ENCODE assay signal across 18 cellular contexts in genomic region chr20:40880063-40880715, GRCh38.
A peak's percentile ranks its signal among the peaks of the same experiment; 100 is the strongest.
DNase-seq lines count a peak whose midpoint lies in the region; ATAC-seq and TF ChIP-seq lines count a peak whose summit lies in the region.
"Had no signal": no experiment of that assay in that cellular context is flagged by ENCODE, and none has a peak within 500 bp of the region (broad histone marks: within the 10 kb centered on the region; RNA-seq: fewer than 3 reads in every experiment).

No MANE protein-coding gene starts in this region.

- no peaks in the 10 kb centered on the region for H3K27me3 Mint-ChIP-seq in stimulated activated memory B cell treated with anti-CD40 and anti-IgM and Interleukin-4, amounts not matched to agents 10 μg/mL and 1 μg/mL and 100 μg/mL, for 72 hours
- no peaks in the 10 kb centered on the region for H3K27me3 Mint-ChIP-seq in stimulated activated naive CD8-positive, alpha-beta T cell treated with anti-CD3 and anti-CD28 coated beads, Interleukin-15, amount 100 ng/mL, for 72 hours
- H3K27me3 Mint-ChIP-seq: activated naive CD8-positive, alpha-beta T cell had no signal

- H3K4me3 Mint-ChIP-seq in stimulated activated memory B cell treated with anti-CD40 and anti-IgM and Interleukin-4, amounts not matched to agents 10 μg/mL and 1 μg/mL and 100 μg/mL, for 72 hours, result no peak overlapping the region
- no peak overlapping the region for H3K4me3 Mint-ChIP-seq in stimulated activated naive CD8-positive, alpha-beta T cell treated with anti-CD3 and anti-CD28 coated beads, Interleukin-15, amount 100 ng/mL, for 72 hours
- H3K4me3 Mint-ChIP-seq: activated naive CD8-positive, alpha-beta T cell; nephron had no signal

- H3K27me3 ChIP-seq in HCT116 (ENCODE audit: insufficient read depth, low read length) (no peaks in the 10 kb centered on the region), OCI-LY1 (ENCODE audit: insufficient read depth, low read length) (no peaks in the 10 kb centered on the region), esophagus squamous epithelium (no peaks in the 10 kb centered on the region)

- TF ChIP-seq RAD21 in HCT116 (IDR thresholded peaks at IDR 0.05; ENCODE audit: low read depth), result no peak

- 12 to 38% methylated on average over 2 to 3 of the region's 3 CpGs for WGBS in esophagus squamous epithelium, 2 donors

- H3K36me3 ChIP-seq in HCT116 (ENCODE audit: control insufficient read depth in 1 of 2, insufficient read depth in 2 of 2, low read length in 2 of 2) (no peaks in the 10 kb centered on the region), OCI-LY1 (ENCODE audit: insufficient read depth, low read length) (no peaks in the 10 kb centered on the region), esophagus squamous epithelium (no peaks in the 10 kb centered on the region)
- H3K36me3 ChIP-seq: esophagus muscularis mucosa, lower lobe of right lung, SJCRH30 had no signal

- intact Hi-C loops in HCT116 (cut with micrococcal nuclease), result no loop called here
- intact Hi-C loops in esophagus squamous epithelium (cut with DNase I), result no loop called here

- RAD21 ChIA-PET in HCT116 (lab: Charles Lee; ENCODE audit: low non-redundant PET in 1 of 2, low total read pairs in 2 of 2, uncharacterized antibody in 2 of 2, unreplicated experiment in 2 of 2), result no interaction called here

- H3K9ac ChIP-seq in HCT116 (ENCODE audit: low read length), result no peak overlapping the region
- no peak overlapping the region for H3K9ac ChIP-seq in OCI-LY1 (ENCODE audit: low read length)

- H3K4me1 Mint-ChIP-seq in stimulated activated memory B cell treated with anti-CD40 and anti-IgM and Interleukin-4, amounts not matched to agents 10 μg/mL and 1 μg/mL and 100 μg/mL, for 72 hours, result no peaks in the 10 kb centered on the region
- H3K4me1 Mint-ChIP-seq in stimulated activated naive CD8-positive, alpha-beta T cell treated with anti-CD3 and anti-CD28 coated beads, Interleukin-15, amount 100 ng/mL, for 72 hours, result peaks cover 22% of the 10 kb centered on the region

- POLR2A ChIA-PET in HCT116 (lab: Charles Lee), result no interaction called here

- no peaks in the 10 kb centered on the region for H3F3A ChIP-seq in OCI-LY1 (ENCODE audit: insufficient read depth, low read length)

- no TSS peak for BruUV-seq in HCT116 (replicated peaks; lab: Mats Ljungman, UMichigan)

- no peak overlapping the region for H3K4me3 ChIP-seq in HCT116 (replicated peaks in 1 of 2; ENCODE audit: low read depth in 1 of 2, low read length in 2 of 2)
- no peak overlapping the region for H3K4me3 ChIP-seq in OCI-LY1 (ENCODE audit: low read depth, low read length, poor library complexity, severe bottlenecking)
- H3K4me3 ChIP-seq in esophagus squamous epithelium, result no peak overlapping the region
- H3K4me3 ChIP-seq: esophagus muscularis mucosa, lower lobe of right lung, SJCRH30 had no signal

- no peak for TF ChIP-seq POLR2A in HCT116 (IDR thresholded peaks at IDR 0.05; ENCODE audit: borderline replicate concordance, extremely low read depth, insufficient read depth, insufficient read length)
- TF ChIP-seq POLR2A in esophagus squamous epithelium (IDR thresholded peaks at IDR 0.05), result no peak

- H3K9me3 ChIP-seq in HCT116 (ENCODE audit: control insufficient read depth in 1 of 2, insufficient read depth in 1 of 2, low read depth in 1 of 2, low read length in 2 of 2) (no peaks in the 10 kb centered on the region), OCI-LY1 (ENCODE audit: low read length) (0 out of 2 replicates have a peak, but pooled peaks cover 5% of the 10 kb centered on the region), esophagus squamous epithelium (no peaks in the 10 kb centered on the region)
- H3K9me3 ChIP-seq: SJCRH30 had no signal

- H3K27ac Mint-ChIP-seq in stimulated activated memory B cell treated with anti-CD40 and anti-IgM and Interleukin-4, amounts not matched to agents 10 μg/mL and 1 μg/mL and 100 μg/mL, for 72 hours, result no peak overlapping the region
- no peak overlapping the region for H3K27ac Mint-ChIP-seq in stimulated activated naive CD8-positive, alpha-beta T cell treated with anti-CD3 and anti-CD28 coated beads, Interleukin-15, amount 100 ng/mL, for 72 hours
- H3K27ac Mint-ChIP-seq: activated naive CD8-positive, alpha-beta T cell; nephron had no signal

- no peaks in the 10 kb centered on the region for H4K20me1 ChIP-seq in HCT116 (ENCODE audit: insufficient read depth)
- no peaks in the 10 kb centered on the region for H4K20me1 ChIP-seq in OCI-LY1 (ENCODE audit: insufficient read depth, low read length)

- peak; percentile 69; the same call in 1 of the 2 replicates for ATAC-seq in HCT116
- ATAC-seq in stimulated activated memory B cell treated with anti-CD40 and anti-IgM and Interleukin-4, amounts not matched to agents 10 μg/mL and 1 μg/mL and 100 μg/mL, for 72 hours, result no peak
- ATAC-seq in stimulated activated naive CD8-positive, alpha-beta T cell treated with anti-CD3 and anti-CD28 coated beads, Interleukin-15, amount 100 ng/mL, for 72 hours, result no peak
- ATAC-seq: lower lobe of right lung, sciatic nerve had no signal

- peaks cover 8% of the 10 kb centered on the region for H3K9me3 Mint-ChIP-seq in stimulated activated memory B cell treated with anti-CD40 and anti-IgM and Interleukin-4, amounts not matched to agents 10 μg/mL and 1 μg/mL and 100 μg/mL, for 72 hours
- H3K9me3 Mint-ChIP-seq in stimulated activated naive CD8-positive, alpha-beta T cell treated with anti-CD3 and anti-CD28 coated beads, Interleukin-15, amount 100 ng/mL, for 72 hours, result peaks cover 5 to 18% of the 10 kb centered on the region in 2 donors

- TF ChIP-seq CTCF in HCT116 (IDR thresholded peaks at IDR 0.05 in 2 of 3, conservative IDR thresholded peaks at IDR 0.05 in 1 of 3; ENCODE audit: borderline replicate concordance in 1 of 3, insufficient read depth in 1 of 3, low read depth in 2 of 3, low read length in 2 of 3), result peak in 2 of 3 experiments; percentile 28 to 37; a peak in 2 of 6 replicates
- peak; percentile 30; the same call in 1 of the 2 replicates for TF ChIP-seq CTCF in OCI-LY1 (IDR thresholded peaks at IDR 0.05; ENCODE audit: low read length)
- peak in 3 of 6 experiments; percentile 16 to 40 (median 17) for TF ChIP-seq CTCF in esophagus squamous epithelium (IDR thresholded peaks at IDR 0.05)

- peak; percentile 8 for DNase-seq in GDM1 (lab: John Stamatoyannopoulos, UW)
- no peak for DNase-seq in HCT116 (ENCODE audit: low read depth, low spot score)
- DNase-seq in esophagus squamous epithelium (lab: John Stamatoyannopoulos, UW), result no peak
- no peak for DNase-seq in NCI-H2029 (lab: John Stamatoyannopoulos, UW)
- no peak for DNase-seq in stimulated activated naive CD8-positive, alpha-beta T cell treated with anti-CD3 and anti-CD28 coated beads, Interleukin-15, amount 100 ng/mL, for 72 hours
- DNase-seq: lower lobe of right lung; NCI-H1436 treated with DMSO at 0.1 percent for 48 hours; NCI-H526; SJCRH30; stimulated activated naive CD4-positive, alpha-beta T cell treated with Interleukin-2 at 50 U/mL for 16 hours had no signal

- H3K4me1 ChIP-seq in HCT116 (ENCODE audit: control insufficient read depth in 1 of 2, insufficient read depth in 2 of 2, low read length in 2 of 2), result peaks cover 0 to 7% of the 10 kb centered on the region in 2 experiments; a peak in 2 of 4 replicates
- H3K4me1 ChIP-seq in OCI-LY1 (ENCODE audit: insufficient read depth, low read length, severe bottlenecking), result no peaks in the 10 kb centered on the region
- peaks cover 0 to 23% (median 0%) of the 10 kb centered on the region in 3 donors for H3K4me1 ChIP-seq in esophagus squamous epithelium
- H3K4me1 ChIP-seq: esophagus muscularis mucosa, lower lobe of right lung, SJCRH30 had no signal

- no peak overlapping the region for H3K27ac ChIP-seq in HCT116 (ENCODE audit: low read depth, low read length)
- no peak overlapping the region for H3K27ac ChIP-seq in OCI-LY1 (ENCODE audit: low read depth, low read length, poor library complexity, severe bottlenecking)
- peak overlapping the region in 3 of 4 donors; percentile 3 to 49 (median 29) for H3K27ac ChIP-seq in esophagus squamous epithelium
- H3K27ac ChIP-seq: C4-2B, esophagus muscularis mucosa, lower lobe of right lung, SJCRH30, VCaP had no signal

- no peaks in the 10 kb centered on the region for H3K9me2 ChIP-seq in HCT116 (ENCODE audit: insufficient read depth)
- H3K9me2 ChIP-seq in OCI-LY1 (ENCODE audit: low read depth, low read length), result no peaks in the 10 kb centered on the region

- H3K4me2 ChIP-seq in HCT116 (ENCODE audit: low read length), result no peak overlapping the region
- H3K4me2 ChIP-seq in OCI-LY1 (ENCODE audit: low read length), result no peak overlapping the region

- H3K36me3 Mint-ChIP-seq in stimulated activated memory B cell treated with anti-CD40 and anti-IgM and Interleukin-4, amounts not matched to agents 10 μg/mL and 1 μg/mL and 100 μg/mL, for 72 hours, result no peaks in the 10 kb centered on the region

- H2AFZ ChIP-seq in HCT116 (ENCODE audit: low read depth, low read length, poor library complexity, severe bottlenecking) (no peak overlapping the region), OCI-LY1 (ENCODE audit: low read length) (no peak overlapping the region)

- H3K79me2 ChIP-seq in HCT116 (ENCODE audit: insufficient read depth, low read length) (no peaks in the 10 kb centered on the region), OCI-LY1 (ENCODE audit: insufficient read depth, low read length) (no peaks in the 10 kb centered on the region)

- CTCF ChIA-PET in HCT116 (lab: Charles Lee), result interaction anchor here (1.2 to 1.7 kb wide), 2 partner anchors 139 to 460 kb away, joined by 3 read pairs; partner anchors contain the start of gene LPIN3

TF ChIP-seq in HCT116, 20 proteins besides CTCF, POLR2A, EP300 and RAD21 (continues in another document):
- TF ChIP-seq EZH2phosphoT487 (IDR thresholded peaks at IDR 0.05; ENCODE audit: borderline replicate concordance) (no peak), EZH2 (IDR thresholded peaks at IDR 0.05) (no peak), ZFX (IDR thresholded peaks at IDR 0.05) (no peak), CBX3 (IDR thresholded peaks at IDR 0.05; ENCODE audit: low read depth) (no peak), YY1 (IDR thresholded peaks at IDR 0.05; ENCODE audit: extremely low read depth, insufficient replicate concordance, low read depth, low read length) (no peak), SIN3A (IDR thresholded peaks at IDR 0.05; ENCODE audit: low read depth) (no peak), MAX (IDR thresholded peaks at IDR 0.05) (no peak), TCF7L2 (IDR thresholded peaks at IDR 0.05; ENCODE audit: borderline replicate concordance, extremely low read depth, insufficient read depth, insufficient read length) (no peak), EGR1 (IDR thresholded peaks at IDR 0.05; ENCODE audit: low read depth) (no peak)

Comparison
In these comparisons a context has a peak if more than half of its experiments do, and no peak if none do; other contexts are left out.
1. H3K27ac ChIP-seq: peak in esophagus squamous epithelium (3 of 4); none in HCT116 (single experiment) and OCI-LY1 (single experiment).